ENCODE assay signal across 27 cellular contexts in genomic region chr3:175358935-175359334, GRCh38.
A peak's percentile ranks its signal among the peaks of the same experiment; 100 is the strongest.
DNase-seq lines count a peak whose midpoint lies in the region; ATAC-seq, FAIRE-seq and TF ChIP-seq lines count a peak whose summit lies in the region.
"Had no signal": no experiment of that assay in that cellular context is flagged by ENCODE, and none has a peak within 500 bp of the region (broad histone marks: within the 10 kb centered on the region; RNA-seq: fewer than 3 reads in every experiment).

No MANE protein-coding gene starts in this region.

- no peak overlapping the region for H3K23ac ChIP-seq in H1 (ENCODE audit: insufficient read length)

- intact Hi-C loops in HepG2 (cut with micrococcal nuclease; ENCODE audit: unreplicated experiment) = no loop called here
- intact Hi-C loops in right lobe of liver (cut with DNase I) = no loop called here

- H3K4me1 Mint-ChIP-seq in glutamatergic neuron (ENCODE audit: low read depth, unreplicated experiment) = peaks cover 3% of the 10 kb centered on the region
- H3K4me1 Mint-ChIP-seq: CD14-positive monocyte; CD4-positive, alpha-beta memory T cell; CD4-positive, CD25-positive, alpha-beta regulatory T cell; CD8-positive, alpha-beta memory T cell had no signal

- no peak overlapping the region for H2BK15ac ChIP-seq in H1 (ENCODE audit: low read length)

- TF ChIP-seq POLR2A in HepG2 (IDR thresholded peaks at IDR 0.05; ENCODE audit: insufficient read depth in 1 of 2, low read depth in 2 of 2, low read length in 2 of 2) = no peak
- no peak for TF ChIP-seq POLR2A in right lobe of liver (IDR thresholded peaks at IDR 0.05)
- no peak for TF ChIP-seq POLR2A in H1 (IDR thresholded peaks at IDR 0.05; ENCODE audit: control extremely low read depth in 1 of 2, low read depth in 2 of 2, low read length in 2 of 2)

- H3K23me2 ChIP-seq in H1 (ENCODE audit: low read depth, low read length) = no peaks in the 10 kb centered on the region

- no peak overlapping the region for H3K18ac ChIP-seq in H1 (ENCODE audit: extremely low read depth, low read length)

- no TSS peak for BruUV-seq in HepG2 (replicated peaks; lab: Mats Ljungman, UMichigan)

- H3K36me3 ChIP-seq in HepG2 (replicated peaks in 1 of 2; ENCODE audit: control insufficient read depth in 1 of 2, insufficient read depth in 2 of 2, low read length in 2 of 2) (no peaks in the 10 kb centered on the region), right lobe of liver (no peaks in the 10 kb centered on the region), H1 (ENCODE audit: control insufficient read depth in 2 of 4, insufficient read depth in 4 of 4, low read length in 3 of 4) (no peaks in the 10 kb centered on the region)
- H3K36me3 ChIP-seq: BE2C, BLaER1 had no signal

- H3K14ac ChIP-seq in H1 (ENCODE audit: insufficient read length) = no peak overlapping the region

- no peak overlapping the region for H3K27ac ChIP-seq in HepG2 (ENCODE audit: extremely low read length, insufficient read depth, low read length)
- H3K27ac ChIP-seq in right lobe of liver = no peak overlapping the region
- H3K27ac ChIP-seq in H1 (ENCODE audit: low read depth, low read length) = no peak overlapping the region
- H3K27ac ChIP-seq: BLaER1 had no signal

- peaks cover 13% of the 10 kb centered on the region for H3K36me3 Mint-ChIP-seq in glutamatergic neuron (ENCODE audit: unreplicated experiment)
- H3K36me3 Mint-ChIP-seq: CD14-positive monocyte; CD4-positive, alpha-beta memory T cell; CD4-positive, CD25-positive, alpha-beta regulatory T cell; CD8-positive, alpha-beta memory T cell had no signal

- no peak for TF ChIP-seq EP300 in HepG2 (IDR thresholded peaks at IDR 0.05; ENCODE audit: low read depth in 2 of 2, low read length in 2 of 2)
- TF ChIP-seq EP300 in HepG2 (CRISPR knock-in tag; IDR thresholded peaks at IDR 0.05; ENCODE audit: borderline replicate concordance) = no peak
- TF ChIP-seq EP300 in Ishikawa (IDR thresholded peaks at IDR 0.05; ENCODE audit: borderline replicate concordance) = no peak
- TF ChIP-seq EP300 in H1 (IDR thresholded peaks at IDR 0.05; ENCODE audit: borderline replicate concordance in 1 of 2, low read depth in 2 of 2, low read length in 2 of 2) = no peak

- H3K9me3 Mint-ChIP-seq in glutamatergic neuron (ENCODE audit: unreplicated experiment) = no peaks in the 10 kb centered on the region

- no peaks in the 10 kb centered on the region for H3K79me1 ChIP-seq in H1 (ENCODE audit: low read depth, low read length)

- no peak overlapping the region for H3K56ac ChIP-seq in H1 (replicated peaks; ENCODE audit: insufficient read length, low read depth, low read length)

- FAIRE-seq in HepG2 (lab: Jason Lieb, UNC) (no peak), H1 (lab: Jason Lieb, UNC) (no peak)
- FAIRE-seq: GM12878, GM12892, GM18507, GM19239 had no signal

- TF ChIP-seq CTCF in HepG2 (CRISPR knock-in tag; IDR thresholded peaks at IDR 0.05) (no peak), right lobe of liver (IDR thresholded peaks at IDR 0.05) (no peak), H1 (IDR thresholded peaks at IDR 0.05; ENCODE audit: control extremely low read depth in 1 of 3, insufficient read depth in 1 of 3, low read depth in 1 of 3, low read length in 3 of 3) (no peak), glutamatergic neuron (IDR thresholded peaks at IDR 0.05; ENCODE audit: partially characterized antibody, unreplicated experiment) (no peak)

- H2BK120ac ChIP-seq in H1 (replicated peaks; ENCODE audit: low read depth, low read length) = no peak overlapping the region

- in situ Hi-C loops in HepG2 (cut with HindIII; ENCODE audit: extremely low pct_ligation_motif_present, low pct_unique_long_range_greater_than_20kb) = no loop called here

- H2AFZ ChIP-seq in HepG2 (ENCODE audit: low read length) (no peak overlapping the region), H1 (ENCODE audit: low read length) (no peak overlapping the region)

- ATAC-seq in HepG2 = no peak
- ATAC-seq in right lobe of liver = no peak
- ATAC-seq in GM18519 (IDR thresholded peaks at IDR 0.05; ENCODE audit: low FRiP score, unreplicated experiment) = no peak
- ATAC-seq: GM12878 had no signal

- H4K20me1 ChIP-seq in HepG2 (ENCODE audit: insufficient read depth, low read length) (no peaks in the 10 kb centered on the region), H1 (replicated peaks in 1 of 2; ENCODE audit: control insufficient read depth in 1 of 2, insufficient read depth in 2 of 2, low read length in 2 of 2) (no peaks in the 10 kb centered on the region)
- H4K20me1 ChIP-seq: BLaER1 had no signal

- H3K4me1 ChIP-seq in HepG2 (ENCODE audit: insufficient read depth, low read length) = no peaks in the 10 kb centered on the region
- no peaks in the 10 kb centered on the region for H3K4me1 ChIP-seq in right lobe of liver
- no peaks in the 10 kb centered on the region for H3K4me1 ChIP-seq in H1 (replicated peaks in 1 of 4; ENCODE audit: control insufficient read depth in 3 of 4, insufficient read depth in 4 of 4, low read length in 3 of 4)

- H3K4me3 Mint-ChIP-seq in glutamatergic neuron (ENCODE audit: unreplicated experiment) = no peak overlapping the region
- H3K4me3 Mint-ChIP-seq: CD14-positive monocyte; CD4-positive, alpha-beta memory T cell; CD4-positive, CD25-positive, alpha-beta regulatory T cell; CD8-positive, alpha-beta memory T cell had no signal

- H2BK20ac ChIP-seq in H1 (ENCODE audit: low read length) = no peak overlapping the region

- H3K27ac Mint-ChIP-seq in glutamatergic neuron (ENCODE audit: unreplicated experiment) = no peak overlapping the region
- H3K27ac Mint-ChIP-seq: CD14-positive monocyte; CD4-positive, alpha-beta memory T cell; CD4-positive, CD25-positive, alpha-beta regulatory T cell; CD8-positive, alpha-beta memory T cell had no signal

- peaks cover 11% of the 10 kb centered on the region for H3K9me3 ChIP-seq in HepG2 (ENCODE audit: low read length)
- no peaks in the 10 kb centered on the region for H3K9me3 ChIP-seq in right lobe of liver
- no peaks in the 10 kb centered on the region for H3K9me3 ChIP-seq in H1 (ENCODE audit: insufficient read depth in 2 of 2, low read depth in 1 of 2, low read length in 1 of 2)
- H3K9me3 ChIP-seq: BE2C, BLaER1 had no signal

- no peak for TF ChIP-seq RAD21 in HepG2 (CRISPR knock-in tag; IDR thresholded peaks at IDR 0.05)
- TF ChIP-seq RAD21 in Ishikawa (IDR thresholded peaks at IDR 0.05; ENCODE audit: low read depth) = no peak
- TF ChIP-seq RAD21 in H1 (IDR thresholded peaks at IDR 0.05 in 1 of 2, conservative IDR thresholded peaks at IDR 0.05 in 1 of 2; ENCODE audit: low read depth in 2 of 2, low read length in 2 of 2) = no peak

- H2AK5ac ChIP-seq in H1 (ENCODE audit: low read depth, low read length) = no peak overlapping the region

- no peak overlapping the region for H4K91ac ChIP-seq in H1 (replicated peaks; ENCODE audit: insufficient read length, low read length)

- H3K79me2 ChIP-seq in HepG2 (ENCODE audit: insufficient read depth, low read length) (no peaks in the 10 kb centered on the region), H1 (ENCODE audit: control insufficient read depth in 1 of 2, insufficient read depth in 2 of 2, low read length in 2 of 2) (no peaks in the 10 kb centered on the region)

- no peak overlapping the region for H4K8ac ChIP-seq in H1 (ENCODE audit: extremely low read depth, insufficient read depth, low read length)

- no peak overlapping the region for H2BK12ac ChIP-seq in H1 (ENCODE audit: low read depth, low read length)

- POLR2A ChIA-PET in HepG2 (lab: Yijun Ruan, JAX) (no interaction called here), H1 (lab: Charles Lee; ENCODE audit: partially characterized antibody) (no interaction called here)

- H3K9ac ChIP-seq in HepG2 (ENCODE audit: insufficient read depth, low read depth, low read length) (no peak overlapping the region), H1 (replicated peaks in 1 of 4; ENCODE audit: extremely low read depth in 1 of 4, low read depth in 3 of 4, low read length in 3 of 4) (no peak overlapping the region)
- H3K9ac ChIP-seq: BLaER1 had no signal

- no peak overlapping the region for H4K5ac ChIP-seq in H1 (ENCODE audit: insufficient read length, low read depth, low read length)

- no peak overlapping the region for H3K4me3 ChIP-seq in HepG2 (replicated peaks in 1 of 3; ENCODE audit: insufficient read depth in 1 of 3, low read depth in 2 of 3, low read length in 3 of 3)
- no peak overlapping the region for H3K4me3 ChIP-seq in right lobe of liver
- no peak overlapping the region for H3K4me3 ChIP-seq in H1 (ENCODE audit: extremely low read depth in 1 of 4, insufficient read depth in 2 of 4, low read depth in 3 of 4, low read length in 4 of 4)
- H3K4me3 ChIP-seq: BLaER1, GM12878 had no signal

- no peak overlapping the region for H2BK5ac ChIP-seq in H1 (ENCODE audit: low read depth, low read length)

- DNase-seq in HepG2 (ENCODE audit: low spot score) (no peak), right lobe of liver (no peak), H1 (ENCODE audit: low read depth in 1 of 2, low spot score in 2 of 2) (no peak), glutamatergic neuron (no peak)
- DNase-seq: 8988T; ACHN; BE2C; C1 segment of cervical spinal cord; CD4-positive, alpha-beta memory T cell; CD4-positive, CD25-positive, alpha-beta regulatory T cell; CD8-positive, alpha-beta memory T cell; COR-L47; DMS 273 treated with DMSO at 0.1 percent for 48 hours; DMS153; DMS53; DMS79; DND-41; EL; GDM1 had no signal

- peaks cover 2% of the 10 kb centered on the region for H3K27me3 Mint-ChIP-seq in glutamatergic neuron (ENCODE audit: unreplicated experiment)
- H3K27me3 Mint-ChIP-seq: CD4-positive, alpha-beta memory T cell; CD4-positive, CD25-positive, alpha-beta regulatory T cell; CD8-positive, alpha-beta memory T cell had no signal

- CTCF ChIA-PET in HepG2 (lab: Yijun Ruan, JAX; ENCODE audit: low intra/inter-chr PET ratio, low total read pairs) = no interaction called here
- CTCF ChIA-PET in H1 (lab: Charles Lee; ENCODE audit: partially characterized antibody) = interaction anchor here (1.2 kb wide), 1 partner anchor 32 kb away, joined by 3 read pairs; no protein-coding TSS in a partner anchor

- H3K27me3 ChIP-seq in HepG2 (ENCODE audit: control insufficient read depth in 1 of 2, insufficient read depth in 2 of 2, low read length in 2 of 2) (no peaks in the 10 kb centered on the region), right lobe of liver (no peaks in the 10 kb centered on the region), H1 (replicated peaks in 1 of 4; ENCODE audit: control insufficient read depth in 3 of 4, extremely low read depth in 1 of 4, insufficient read depth in 3 of 4, low read length in 3 of 4) (no peaks in the 10 kb centered on the region)
- H3K27me3 ChIP-seq: BE2C, BLaER1 had no signal

- no peak overlapping the region for H3K4ac ChIP-seq in H1 (replicated peaks; ENCODE audit: insufficient read length, low read depth, low read length)

- H3K4me2 ChIP-seq in HepG2 (ENCODE audit: low read depth, low read length) = no peak overlapping the region
- H3K4me2 ChIP-seq in H1 (ENCODE audit: insufficient read depth in 1 of 2, low read depth in 2 of 2, low read length in 2 of 2) = no peak overlapping the region
- H3K4me2 ChIP-seq: BLaER1 had no signal

TF ChIP-seq in Ishikawa, 13 proteins besides CTCF, POLR2A, EP300 and RAD21 (continues in another document):
- TF ChIP-seq CREB1 (IDR thresholded peaks at IDR 0.05; ENCODE audit: low read depth) (no peak), NFIC (IDR thresholded peaks at IDR 0.05) (no peak)

TF ChIP-seq in H1, 55 proteins besides CTCF, POLR2A, EP300 and RAD21:
- TF ChIP-seq CEBPB (IDR thresholded peaks at IDR 0.05; ENCODE audit: low read depth, low read length) (peak; percentile 60; the same call in 1 of the 2 replicates), YY1 (IDR thresholded peaks at IDR 0.05; ENCODE audit: low read depth, low read length) (no peak)

Comparison
In these comparisons a context has a peak if more than half of its experiments do, and no peak if none do; other contexts are left out.
1. Of the 41 proteins assayed by ChIP-seq in both HepG2 and H1: peak only in HepG2: none; only in H1: none; in both: CEBPB; in neither: 40.